18 cellular contexts compared by ENCODE assay signal in the genomic region with DNA sequence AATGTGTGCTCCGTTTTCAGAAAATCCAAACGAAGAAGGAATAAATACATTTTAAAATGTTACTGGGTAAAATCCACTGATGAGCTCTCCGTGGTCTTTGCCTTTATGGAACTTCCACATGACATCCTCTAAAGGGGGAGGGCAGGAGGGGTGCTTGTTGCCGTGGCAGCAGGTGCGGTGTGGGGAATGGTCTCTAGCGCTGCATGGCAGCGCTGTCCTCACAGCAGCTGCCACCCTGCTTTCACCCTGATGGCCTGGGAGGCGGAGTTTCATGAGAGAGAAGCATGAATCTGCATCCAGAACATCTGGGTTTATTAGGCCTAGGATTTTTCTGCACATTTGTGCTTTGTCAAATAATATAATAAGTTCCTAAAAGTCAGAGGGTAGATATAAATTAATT.
"Had no signal": no experiment of that assay in that cellular context is flagged by ENCODE, and none has a peak within 500 bp of the region (broad histone marks: within the 10 kb centered on the region; RNA-seq: fewer than 3 reads in every experiment).

No MANE protein-coding gene starts in this region.

- H3K27ac ChIP-seq: adrenal gland, esophagus muscularis mucosa, gastroesophageal sphincter, heart right ventricle, neutrophil, sigmoid colon, testis, WERI-Rb-1 had no signal

- H3K4me3 ChIP-seq: adrenal gland, esophagus muscularis mucosa, gastroesophageal sphincter, heart right ventricle, sigmoid colon, testis had no signal

- ATAC-seq: activated naive CD4-positive, alpha-beta T cell treated with anti-CD3 and anti-CD28 coated beads, Interleukin-2, amount 50 U/mL, for 72 hours; gastroesophageal sphincter; heart right ventricle; naive thymus-derived CD4-positive, alpha-beta T cell; stimulated activated memory B cell treated with anti-CD40 and anti-IgM and Interleukin-4, amounts not matched to agents 10 μg/mL and 1 μg/mL and 100 μg/mL, for 72 hours had no signal

- DNase-seq: activated CD4-positive, alpha-beta T cell treated with anti-CD3 and anti-CD28 coated beads, Interleukin-2, amount 50 U/mL, for 4 hours; activated gamma-delta T cell; adrenal gland; cerebellar nuclear complex; cortex of kidney; effector CD4-positive, alpha-beta T cell; heart right ventricle; mesendoderm; naive thymus-derived CD4-positive, alpha-beta T cell; sigmoid colon; stimulated activated CD4-positive, alpha-beta T cell treated with anti-CD3 and anti-CD28 coated beads, Interleukin-4, amount 100 ng/mL, for 4 hours; testis had no signal

- H3K4me1 ChIP-seq: adrenal gland, esophagus muscularis mucosa, gastroesophageal sphincter, heart right ventricle, testis had no signal

- H3K27me3 ChIP-seq: adrenal gland, esophagus muscularis mucosa, gastroesophageal sphincter, neutrophil, sigmoid colon, testis had no signal

- H3K36me3 ChIP-seq: adrenal gland, esophagus muscularis mucosa, gastroesophageal sphincter, heart right ventricle, neutrophil, sigmoid colon, WERI-Rb-1 had no signal

- H3K9me3 ChIP-seq: adrenal gland, esophagus muscularis mucosa, gastroesophageal sphincter, heart right ventricle, neutrophil, sigmoid colon, testis had no signal
